8 cellular contexts compared by ENCODE assay signal in genomic region chr17:2302740-2303277, GRCh38. TPM values are rescaled to one million over a fixed set of nuclear protein-coding genes. Genes with fewer than 3 reads are reported as not detected.
DNase-seq lines count a peak whose midpoint lies in the region; ATAC-seq and TF ChIP-seq lines count a peak whose summit lies in the region.

No MANE protein-coding gene starts in this region.

- ATAC-seq in naive thymus-derived CD8-positive, alpha-beta T cell = peak in 1 of 2 donors; percentile 7
- ATAC-seq in GM19324 (IDR thresholded peaks at IDR 0.05; ENCODE audit: low FRiP score, unreplicated experiment) = no peak
- no peak for ATAC-seq in GM21381 (IDR thresholded peaks at IDR 0.05; ENCODE audit: unreplicated experiment)

- H3K4me1 Mint-ChIP-seq in activated naive CD4-positive, alpha-beta T cell treated with anti-CD3 and anti-CD28 coated beads, Interleukin-2, amount 10 ng/mL, durations not matched to agents 7 days and 5 days = peaks cover 59% of the 10 kb centered on the region
- H3K4me1 Mint-ChIP-seq in naive thymus-derived CD8-positive, alpha-beta T cell = peaks cover 17 to 46% (median 34%) of the 10 kb centered on the region in 4 donors

- H4K20me1 ChIP-seq in MM.1S (ENCODE audit: insufficient read depth, low read length) = no peaks in the 10 kb centered on the region

- no peaks in the 10 kb centered on the region for H3K9me2 ChIP-seq in MM.1S (replicated peaks; ENCODE audit: insufficient read depth, low read length)

- no peaks in the 10 kb centered on the region for H3F3A ChIP-seq in MM.1S (ENCODE audit: insufficient read depth, low read length)

- H3K27ac Mint-ChIP-seq in activated naive CD4-positive, alpha-beta T cell treated with anti-CD3 and anti-CD28 coated beads, Interleukin-2, amount 10 ng/mL, durations not matched to agents 7 days and 5 days = peak overlapping the region; percentile 91
- H3K27ac Mint-ChIP-seq in naive thymus-derived CD8-positive, alpha-beta T cell = peak overlapping the region; percentile 57 to 95 (median 92)

- H2AFZ ChIP-seq in MM.1S (ENCODE audit: low read length) = peak overlapping the region; percentile 94

- peak overlapping the region; percentile 87 for H3K4me2 ChIP-seq in MM.1S (ENCODE audit: low read depth, low read length)

- no peaks in the 10 kb centered on the region for H3K4me1 ChIP-seq in MM.1S (ENCODE audit: low read length)

- no peak for TF ChIP-seq CTCF in MM.1S (IDR thresholded peaks at IDR 0.05; ENCODE audit: low read length)
- no peak for TF ChIP-seq CTCF in coronary artery (IDR thresholded peaks at IDR 0.05)

- POLR2A ChIA-PET in naive thymus-derived CD8-positive, alpha-beta T cell (lab: Charles Lee) = interaction anchor here (0.5 to 3.3 kb wide), 13 partner anchors 15 to 1509 kb away, joined by 3 to 34 read pairs (median 4); partner anchors contain the start of genes SGSM2 and TSR1

- peaks cover 42% of the 10 kb centered on the region for H3K36me3 Mint-ChIP-seq in activated naive CD4-positive, alpha-beta T cell treated with anti-CD3 and anti-CD28 coated beads, Interleukin-2, amount 10 ng/mL, durations not matched to agents 7 days and 5 days
- peaks cover 4 to 31% (median 8%) of the 10 kb centered on the region in 3 donors for H3K36me3 Mint-ChIP-seq in naive thymus-derived CD8-positive, alpha-beta T cell

- H3K27me3 Mint-ChIP-seq in activated naive CD4-positive, alpha-beta T cell treated with anti-CD3 and anti-CD28 coated beads, Interleukin-2, amount 10 ng/mL, durations not matched to agents 7 days and 5 days = no peaks in the 10 kb centered on the region
- H3K27me3 Mint-ChIP-seq in naive thymus-derived CD8-positive, alpha-beta T cell = no peaks in the 10 kb centered on the region

- CTCF ChIA-PET in activated naive CD4-positive, alpha-beta T cell treated with anti-CD3 and anti-CD28 coated beads, Interleukin-2, amount 10 ng/mL, durations not matched to agents 7 days and 5 days (lab: Charles Lee) = interaction anchor here (1.2 to 1.7 kb wide), 3 partner anchors 18 to 248 kb away, joined by 3 to 5 read pairs (median 3); partner anchors contain the start of gene HIC1

- H3K4me3 ChIP-seq in MM.1S (ENCODE audit: low read length) (peak overlapping the region; percentile 91), coronary artery (peak overlapping the region; percentile 100)

- no peaks in the 10 kb centered on the region for H3K9me3 ChIP-seq in MM.1S (replicated peaks; ENCODE audit: insufficient read depth, low read length)

- DNase-seq in activated naive CD4-positive, alpha-beta T cell treated with anti-CD3 and anti-CD28 coated beads, Interleukin-2, amount 10 ng/mL, durations not matched to agents 7 days and 5 days = no peak
- no peak for DNase-seq in activated naive CD4-positive, alpha-beta T cell (lab: John Stamatoyannopoulos, UW)
- DNase-seq in MM.1S (peak; percentile 11), coronary artery (ENCODE audit: low spot score) (no peak), DMS79 (lab: John Stamatoyannopoulos, UW) (no peak)
- DNase-seq in naive thymus-derived CD8-positive, alpha-beta T cell = peak in 2 of 10 donors; percentile 4 to 30

- 0 out of 2 replicates have a peak, but pooled peaks cover 3% of the 10 kb centered on the region for H3K36me3 ChIP-seq in MM.1S (replicated peaks; ENCODE audit: insufficient read depth, low read length)

- peak overlapping the region; percentile 83 for H3K9ac ChIP-seq in MM.1S (ENCODE audit: low read length)

- H3K27ac ChIP-seq in MM.1S (ENCODE audit: low read length) (peak overlapping the region; percentile 67; the same call in 1 of the 2 replicates), coronary artery (peak overlapping the region; percentile 93 to 100)

- peak overlapping the region; percentile 95 for H3K4me3 Mint-ChIP-seq in activated naive CD4-positive, alpha-beta T cell treated with anti-CD3 and anti-CD28 coated beads, Interleukin-2, amount 10 ng/mL, durations not matched to agents 7 days and 5 days
- peak overlapping the region; percentile 83 to 95 (median 92) for H3K4me3 Mint-ChIP-seq in naive thymus-derived CD8-positive, alpha-beta T cell

- H3K9me3 Mint-ChIP-seq in activated naive CD4-positive, alpha-beta T cell treated with anti-CD3 and anti-CD28 coated beads, Interleukin-2, amount 10 ng/mL, durations not matched to agents 7 days and 5 days = no peaks in the 10 kb centered on the region
- no peaks in the 10 kb centered on the region for H3K9me3 Mint-ChIP-seq in naive thymus-derived CD8-positive, alpha-beta T cell

- H3K27me3 ChIP-seq in MM.1S (replicated peaks; ENCODE audit: insufficient read depth, low read length) = no peaks in the 10 kb centered on the region

- H3K79me2 ChIP-seq in MM.1S (ENCODE audit: low read length) = peaks cover 49% of the 10 kb centered on the region

RNA-seq across cellular contexts. Expression of gene SMG6, which starts 0.8 kb away (rescaled TPM):
- total RNA-seq in naive thymus-derived CD8-positive, alpha-beta T cell = 10 to 100 TPM; 49.6 to 51.4 TPM
- polyA plus RNA-seq in naive thymus-derived CD8-positive, alpha-beta T cell = 10 to 100 TPM in 1 of 3 donors, 1 to 10 TPM in 2; 5.3 to 13.5 (median 9.0) TPM

RNA-seq across cellular contexts. Expression of gene SRR, which starts 0.9 kb away (rescaled TPM):
- total RNA-seq in naive thymus-derived CD8-positive, alpha-beta T cell = 1 to 10 TPM; 6.1 to 7.3 TPM
- 1 to 10 TPM; 3.6 to 9.6 (median 8.4) TPM for polyA plus RNA-seq in naive thymus-derived CD8-positive, alpha-beta T cell

RNA-seq across cellular contexts. Expression of gene TSR1, which starts 33.4 kb away (rescaled TPM):
- total RNA-seq in naive thymus-derived CD8-positive, alpha-beta T cell = 10 to 100 TPM; 35.1 to 37.1 TPM
- 10 to 100 TPM; 12.0 to 22.1 (median 14.0) TPM for polyA plus RNA-seq in naive thymus-derived CD8-positive, alpha-beta T cell

RNA-seq across cellular contexts. Expression of gene SGSM2, which starts 34.5 kb away (rescaled TPM):
- 100 to 1,000 TPM; 160 to 179 TPM for total RNA-seq in naive thymus-derived CD8-positive, alpha-beta T cell
- 10 to 100 TPM; 12.1 to 22.6 (median 13.1) TPM for polyA plus RNA-seq in naive thymus-derived CD8-positive, alpha-beta T cell
